Comparison of ENCODE assay signal across 17 cellular contexts in genomic region chr2:1586251-1586945, GRCh38.
DNase-seq lines count a peak whose midpoint lies in the region; ATAC-seq and TF ChIP-seq lines count a peak whose summit lies in the region.
"Had no signal": no experiment of that assay in that cellular context is flagged by ENCODE, and none has a peak within 500 bp of the region (broad histone marks: within the 10 kb centered on the region; RNA-seq: fewer than 3 reads in every experiment).

No MANE protein-coding gene starts in this region.

- CTCF ChIA-PET in PC-3 (lab: Charles Lee) = interaction anchor here (0.7 to 1.2 kb wide), 2 partner anchors 164 to 560 kb away, joined by 3 read pairs; no protein-coding TSS in a partner anchor
- CTCF ChIA-PET in RWPE1 (lab: Yijun Ruan, JAX) = interaction anchor here (0.6 to 0.9 kb wide), 4 partner anchors 35 to 328 kb away, joined by 3 to 6 read pairs (median 3); no protein-coding TSS in a partner anchor

- H3K27ac ChIP-seq in PC-3 (ENCODE audit: low read length) (no peak overlapping the region), RWPE1 (peak overlapping the region; percentile 52), left lung (no peak overlapping the region), spleen (no peak overlapping the region)
- H3K27ac ChIP-seq: KMS-11 had no signal

- DNase-seq in PC-3 (no peak), RWPE1 (ENCODE audit: low spot score) (no peak), left lung (peak in 1 of 2 donors; percentile 57), spleen (peak; percentile 66), G401 (ENCODE audit: low spot score) (no peak)
- DNase-seq in activated CD4-positive, CD25-positive, alpha-beta regulatory T cell (lab: John Stamatoyannopoulos, UW) = no peak
- DNase-seq: CD4-positive, alpha-beta T cell; DMS53; H7; NCI-H1105; NCI-H1694 treated with DMSO at 0.1 percent for 48 hours; NCI-H2107; NCI-H2227 treated with DMSO at 0.1 percent for 48 hours; NCI-H526; SK-N-SH had no signal

- in situ Hi-C loops in G401 (cut with HindIII; ENCODE audit: low sequenced_read_pairs) = no loop called here

- H3K9me3 ChIP-seq in PC-3 (ENCODE audit: low read length) (no peaks in the 10 kb centered on the region), left lung (no peaks in the 10 kb centered on the region), spleen (no peaks in the 10 kb centered on the region)
- H3K9me3 ChIP-seq: SK-N-SH had no signal

- peaks cover 34% of the 10 kb centered on the region for H3K4me1 ChIP-seq in PC-3 (ENCODE audit: insufficient read depth, low read length)
- peaks cover 4 to 7% of the 10 kb centered on the region in 2 donors for H3K4me1 ChIP-seq in left lung
- H3K4me1 ChIP-seq in spleen = peaks cover 0 to 13% (median 4%) of the 10 kb centered on the region in 6 donors

- H4K20me1 ChIP-seq in PC-3 (ENCODE audit: low read length) = no peaks in the 10 kb centered on the region

- ATAC-seq in PC-3 (no peak), left lung (peak; percentile 24), HG02981 (IDR thresholded peaks at IDR 0.05; ENCODE audit: unreplicated experiment) (no peak)

- no peaks in the 10 kb centered on the region for H3K9me2 ChIP-seq in PC-3 (replicated peaks; ENCODE audit: low read length)
- H3K9me2 ChIP-seq: SK-N-SH had no signal

- TSS peak; percentile 60 for BruUV-seq in PC-3 (replicated peaks; lab: Mats Ljungman, UMichigan)

- TF ChIP-seq POLR2A in spleen (IDR thresholded peaks at IDR 0.05) = no peak

- POLR2A ChIA-PET in PC-3 (lab: Charles Lee; ENCODE audit: unreplicated experiment) (no interaction called here), RWPE1 (lab: Yijun Ruan, JAX; ENCODE audit: low non-redundant PET) (no interaction called here)

- H3K9ac ChIP-seq in PC-3 (ENCODE audit: low read length) = no peak overlapping the region
- H3K9ac ChIP-seq: KMS-11, SK-N-SH had no signal

- H3K27me3 ChIP-seq in PC-3 (ENCODE audit: low read length) = no peaks in the 10 kb centered on the region
- peaks cover 0 to 8% of the 10 kb centered on the region in 2 donors for H3K27me3 ChIP-seq in left lung
- peaks cover 0 to 54% (median 5%) of the 10 kb centered on the region in 7 donors for H3K27me3 ChIP-seq in spleen (replicated peaks in 1 of 7)

- WGBS in spleen, 5 donors = 82 to 90% (median 85%) methylated on average over 12 to 15 of the region's 15 CpGs

- H3F3A ChIP-seq in PC-3 (ENCODE audit: low read length, unreplicated experiment) = no peaks in the 10 kb centered on the region

- no peak overlapping the region for H2AFZ ChIP-seq in PC-3 (ENCODE audit: low read length)

- intact Hi-C loops in PC-3 (cut with micrococcal nuclease) = no loop called here
- intact Hi-C loops in left lung (cut with DNase I) = no loop called here
- intact Hi-C loops in spleen (cut with DNase I; ENCODE audit: low total_unique reads) = no loop called here

- peak overlapping the region; percentile 33; the same call in 1 of the 2 replicates for H3K4me2 ChIP-seq in PC-3 (ENCODE audit: low read length)
- H3K4me2 ChIP-seq: KMS-11, SK-N-SH had no signal

- H3K79me2 ChIP-seq in PC-3 (ENCODE audit: low read length) = 0 out of 2 replicates have a peak, but pooled peaks cover 6% of the 10 kb centered on the region

- no peak overlapping the region for H3K4me3 ChIP-seq in PC-3 (ENCODE audit: low read length)
- no peak overlapping the region for H3K4me3 ChIP-seq in left lung
- H3K4me3 ChIP-seq in spleen = no peak overlapping the region

- H3K36me3 ChIP-seq in PC-3 (ENCODE audit: low read depth, low read length) (no peaks in the 10 kb centered on the region), left lung (no peaks in the 10 kb centered on the region), spleen (no peaks in the 10 kb centered on the region)

- TF ChIP-seq CTCF in PC-3 (conservative IDR thresholded peaks at IDR 0.05; ENCODE audit: low read depth, low read length) = no peak
- no peak for TF ChIP-seq CTCF in RWPE1 (conservative IDR thresholded peaks at IDR 0.05; ENCODE audit: low read depth)
- no peak for TF ChIP-seq CTCF in left lung (IDR thresholded peaks at IDR 0.05)
- no peak for TF ChIP-seq CTCF in spleen (IDR thresholded peaks at IDR 0.05 in 8 of 11, conservative IDR thresholded peaks at IDR 0.05 in 3 of 11)
